32 cellular contexts compared by ENCODE assay signal in genomic region chr12:3224530-3224903, GRCh38.
DNase-seq lines count a peak whose midpoint lies in the region; ATAC-seq, FAIRE-seq and TF ChIP-seq lines count a peak whose summit lies in the region.
"Had no signal": no experiment of that assay in that cellular context is flagged by ENCODE, and none has a peak within 500 bp of the region (broad histone marks: within the 10 kb centered on the region; RNA-seq: fewer than 3 reads in every experiment).

No MANE protein-coding gene starts in this region.

- no peak overlapping the region for H2BK120ac ChIP-seq in IMR-90 (ENCODE audit: low read depth, low read length)

- ATAC-seq in IMR-90 (ENCODE audit: low read depth) = no peak
- no peak for ATAC-seq in HG03045 (IDR thresholded peaks at IDR 0.05; ENCODE audit: unreplicated experiment)
- ATAC-seq: stimulated activated naive B cell treated with anti-CD40 and anti-IgM and Interleukin-4, amounts not matched to agents 10 μg/mL and 1 μg/mL and 100 μg/mL, for 72 hours; T-helper 17 cell had no signal

- H4K5ac ChIP-seq in IMR-90 (ENCODE audit: low read depth, low read length) = no peak overlapping the region

- peaks cover 3% of the 10 kb centered on the region for H3K79me2 ChIP-seq in astrocyte (ENCODE audit: insufficient read depth, low read length)

- H2AK9ac ChIP-seq in IMR-90 (replicated peaks; ENCODE audit: low read depth, low read length, poor library complexity) = peak overlapping the region; percentile 39

- peaks cover 11% of the 10 kb centered on the region for H3K36me3 Mint-ChIP-seq in astrocyte (ENCODE audit: low read depth, unreplicated experiment)
- H3K36me3 Mint-ChIP-seq in Calu3 (ENCODE audit: insufficient read depth, unreplicated experiment) = peaks cover 5% of the 10 kb centered on the region
- H3K36me3 Mint-ChIP-seq: activated naive CD4-positive, alpha-beta T cell treated with anti-CD3 and anti-CD28 coated beads, Interleukin-2, amount 10 ng/mL, durations not matched to agents 7 days and 5 days; neural progenitor cell had no signal

- H3K27me3 Mint-ChIP-seq in astrocyte (ENCODE audit: low read depth, unreplicated experiment) (peaks cover 8% of the 10 kb centered on the region), Calu3 (ENCODE audit: unreplicated experiment) (peaks cover 45% of the 10 kb centered on the region)

- dilution Hi-C loops in IMR-90 (cut with HindIII; ENCODE audit: low sequenced_read_pairs, unreplicated experiment) = no loop called here

- peaks cover 4% of the 10 kb centered on the region; the same call in 1 of the 2 replicates for H3K9me3 ChIP-seq in BLaER1
- peaks cover 4% of the 10 kb centered on the region for H3K9me3 ChIP-seq in IMR-90 (ENCODE audit: control insufficient read depth, insufficient read depth, low read length)
- H3K9me3 ChIP-seq in astrocyte (ENCODE audit: insufficient read depth, low read depth, low read length) = peaks cover 3% of the 10 kb centered on the region
- peaks cover 9% of the 10 kb centered on the region for H3K9me3 ChIP-seq in mesodermal cell (ENCODE audit: control insufficient read depth, low read length)
- H3K9me3 ChIP-seq: adrenal gland, MG63, sigmoid colon had no signal

- CTCF ChIA-PET in IMR-90 (lab: Yijun Ruan, JAX) (no interaction called here), Calu3 (lab: Charles Lee) (no interaction called here)

- no peak overlapping the region for H3K18ac ChIP-seq in IMR-90 (ENCODE audit: low read depth, low read length)

- no peak overlapping the region for H2BK15ac ChIP-seq in IMR-90 (ENCODE audit: low read depth, low read length)

- H4K91ac ChIP-seq in IMR-90 (ENCODE audit: insufficient read depth, low read depth, low read length) = no peak overlapping the region

- no peak for TF ChIP-seq CTCF in IMR-90 (conservative IDR thresholded peaks at IDR 0.05; ENCODE audit: low read depth, low read length)
- TF ChIP-seq CTCF in astrocyte (IDR thresholded peaks at IDR 0.05; ENCODE audit: insufficient read depth, low read depth, low read length) = no peak
- TF ChIP-seq CTCF in Calu3 (IDR thresholded peaks at IDR 0.05; ENCODE audit: unreplicated experiment) = no peak

- in situ Hi-C loops in IMR-90 (cut with MboI; ENCODE audit: low sequenced_read_pairs) = no loop called here

- 0 out of 2 replicates have a peak, but pooled peaks cover 6% of the 10 kb centered on the region for H3K9me1 ChIP-seq in IMR-90 (ENCODE audit: insufficient read depth, low read length)

- H3K4me1 ChIP-seq in BLaER1 (peaks cover 100% of the 10 kb centered on the region), IMR-90 (ENCODE audit: control insufficient read depth, insufficient read depth, low read length) (peaks cover 13% of the 10 kb centered on the region), astrocyte (ENCODE audit: insufficient read depth, low read length) (peaks cover 19% of the 10 kb centered on the region), mesodermal cell (ENCODE audit: control insufficient read depth, insufficient read depth, low read length, poor library complexity, severe bottlenecking) (peaks cover 30% of the 10 kb centered on the region)
- H3K4me1 ChIP-seq: adrenal gland had no signal

- no peak overlapping the region for H3K23ac ChIP-seq in IMR-90 (ENCODE audit: low read depth, low read length)

- H3K4ac ChIP-seq in IMR-90 (ENCODE audit: low read depth, low read length) = 0 out of 2 replicates have a peak overlapping the region, but pooled peaks have one; percentile 6

- 75% methylated on average over 11 of the region's 19 CpGs; no CpG with 5 or more reads in 1 of the 2 experiments for WGBS in IMR-90 (ENCODE audit: extremely low coverage in 2 of 2, insufficient read length in 1 of 2), 2 experiments
- WGBS in mesodermal cell (ENCODE audit: insufficient coverage in 2 of 2), 2 experiments = 90% methylated on average over 19 of the region's 19 CpGs

- no peak for TF ChIP-seq RAD21 in IMR-90 (IDR thresholded peaks at IDR 0.05; ENCODE audit: low read length)

- peak overlapping the region; percentile 79 for H3K9ac ChIP-seq in BLaER1
- H3K9ac ChIP-seq in IMR-90 (ENCODE audit: low read depth, low read length) = no peak overlapping the region
- peak overlapping the region; percentile 56 for H3K9ac ChIP-seq in astrocyte (ENCODE audit: low read length)
- H3K9ac ChIP-seq: KMS-11, neural progenitor cell had no signal

- H4K8ac ChIP-seq in IMR-90 (ENCODE audit: low read depth in 2 of 2, low read length in 2 of 2) = no peak overlapping the region

- no peak overlapping the region for H3K56ac ChIP-seq in IMR-90 (ENCODE audit: extremely low read depth, insufficient read depth, low read length)

- peaks cover 0 to 5% of the 10 kb centered on the region in 2 experiments; a peak in 2 of 4 replicates for H3K79me1 ChIP-seq in IMR-90 (ENCODE audit: low read depth in 1 of 2, low read length in 2 of 2)

- BruUV-seq in IMR-90 (replicated peaks; lab: Mats Ljungman, UMichigan) (no TSS peak), Calu3 (replicated peaks; lab: Mats Ljungman, UMichigan) (no TSS peak)

- H3K4me3 ChIP-seq in BLaER1 (peak overlapping the region; percentile 15; the same call in 1 of the 2 replicates), IMR-90 (ENCODE audit: insufficient read depth, low read depth, low read length) (no peak overlapping the region), astrocyte (ENCODE audit: insufficient read depth, low read depth, low read length) (no peak overlapping the region), mesodermal cell (ENCODE audit: extremely low read depth, insufficient read depth, low read length, poor library complexity, severe bottlenecking) (no peak overlapping the region)
- H3K4me3 ChIP-seq: adrenal gland, MG63, neural progenitor cell, sigmoid colon had no signal

- no peak overlapping the region for H2BK20ac ChIP-seq in IMR-90 (ENCODE audit: low read depth, low read length)

- peak overlapping the region; percentile 95 for H3K27ac ChIP-seq in BLaER1
- H3K27ac ChIP-seq in IMR-90 (ENCODE audit: insufficient read depth, low read length) = no peak overlapping the region
- no peak overlapping the region for H3K27ac ChIP-seq in astrocyte (ENCODE audit: low read depth, low read length)
- H3K27ac ChIP-seq in mesodermal cell (ENCODE audit: low read depth, low read length, severe bottlenecking) = peak overlapping the region; percentile 71
- H3K27ac ChIP-seq: adrenal gland, KMS-11, neural progenitor cell, sigmoid colon had no signal

- no peak overlapping the region for H2AFZ ChIP-seq in IMR-90 (replicated peaks; ENCODE audit: low read length, poor library complexity)
- H2AFZ ChIP-seq in astrocyte (ENCODE audit: low read depth, low read length) = no peak overlapping the region
- H2AFZ ChIP-seq: neural progenitor cell had no signal

- H3K27me3 ChIP-seq in BLaER1 (no peaks in the 10 kb centered on the region), IMR-90 (ENCODE audit: control insufficient read depth, insufficient read depth, low read length) (no peaks in the 10 kb centered on the region), astrocyte (ENCODE audit: insufficient read depth, low read length) (peaks cover 7% of the 10 kb centered on the region)
- H3K27me3 ChIP-seq: adrenal gland, MG63, neural progenitor cell, sigmoid colon had no signal

- no peak overlapping the region for H2BK5ac ChIP-seq in IMR-90 (ENCODE audit: low read depth, low read length, poor library complexity, severe bottlenecking)

- H2AK5ac ChIP-seq in IMR-90 (ENCODE audit: low read depth, low read length) = 0 out of 2 replicates have a peak overlapping the region, but pooled peaks have one; percentile 15

- no peak for FAIRE-seq in astrocyte (lab: Jason Lieb, UNC)
- FAIRE-seq: frontal cortex, GM12892, H54 had no signal

- H3K14ac ChIP-seq in IMR-90 (replicated peaks; ENCODE audit: low read depth, low read length) = no peak overlapping the region

- no peak overlapping the region for H3K4me3 Mint-ChIP-seq in astrocyte (ENCODE audit: unreplicated experiment)
- H3K4me3 Mint-ChIP-seq in Calu3 (ENCODE audit: low read depth, unreplicated experiment) = no peak overlapping the region
- H3K4me3 Mint-ChIP-seq: activated CD4-positive, alpha-beta memory T cell treated with anti-CD3 and anti-CD28 coated beads, Interleukin-2, amount 10 ng/mL, durations not matched to agents 7 days and 5 days; activated naive CD4-positive, alpha-beta T cell treated with anti-CD3 and anti-CD28 coated beads, Interleukin-2, amount 10 ng/mL, durations not matched to agents 7 days and 5 days; activated T-helper 17 cell treated with anti-CD3 and anti-CD28 coated beads, Interleukin-2, amount 50 U/mL, for 72 hours; B cell; neural progenitor cell; T-helper 17 cell; type B pancreatic cell had no signal

- no peaks in the 10 kb centered on the region for H3K9me3 Mint-ChIP-seq in astrocyte (ENCODE audit: unreplicated experiment)
- H3K9me3 Mint-ChIP-seq in Calu3 (ENCODE audit: low read depth, unreplicated experiment) = no peaks in the 10 kb centered on the region
- H3K9me3 Mint-ChIP-seq: activated CD4-positive, alpha-beta memory T cell treated with anti-CD3 and anti-CD28 coated beads, Interleukin-2, amount 10 ng/mL, durations not matched to agents 7 days and 5 days; activated naive CD4-positive, alpha-beta T cell treated with anti-CD3 and anti-CD28 coated beads, Interleukin-2, amount 10 ng/mL, durations not matched to agents 7 days and 5 days; activated T-helper 17 cell treated with anti-CD3 and anti-CD28 coated beads, Interleukin-2, amount 50 U/mL, for 72 hours had no signal

- H3K27ac Mint-ChIP-seq in astrocyte (ENCODE audit: unreplicated experiment) (no peak overlapping the region), Calu3 (ENCODE audit: unreplicated experiment) (no peak overlapping the region)
- H3K27ac Mint-ChIP-seq: activated CD4-positive, alpha-beta memory T cell treated with anti-CD3 and anti-CD28 coated beads, Interleukin-2, amount 10 ng/mL, durations not matched to agents 7 days and 5 days; activated naive CD4-positive, alpha-beta T cell treated with anti-CD3 and anti-CD28 coated beads, Interleukin-2, amount 10 ng/mL, durations not matched to agents 7 days and 5 days; activated T-helper 17 cell treated with anti-CD3 and anti-CD28 coated beads, Interleukin-2, amount 50 U/mL, for 72 hours; B cell; neural progenitor cell; stimulated activated naive B cell treated with anti-CD40 and anti-IgM and Interleukin-4, amounts not matched to agents 10 μg/mL and 1 μg/mL and 100 μg/mL, for 72 hours; T-helper 17 cell; type B pancreatic cell had no signal

- no peak for DNase-seq in IMR-90
- DNase-seq in astrocyte (ENCODE audit: low read depth) = no peak
- no peak for DNase-seq in activated T-cell treated with anti-CD3 and anti-CD28 coated beads for 4 hours
- DNase-seq in Calu3 = no peak
- no peak for DNase-seq in stimulated activated CD4-positive, alpha-beta T cell treated with anti-CD3 and anti-CD28 coated beads, Interleukin-2, amount 100 ng/mL, for 48 hours
- DNase-seq: ACHN; activated CD4-positive, alpha-beta memory T cell treated with anti-CD3 and anti-CD28 coated beads, Interleukin-2, amount 10 ng/mL, durations not matched to agents 7 days and 5 days; activated CD4-positive, alpha-beta T cell treated with anti-CD3 and anti-CD28 coated beads for 1 hour; activated CD8-positive, alpha-beta memory T cell treated with anti-CD3 and anti-CD28 coated beads, Interleukin-2, amount 50 U/mL, for 48 hours; activated naive CD4-positive, alpha-beta T cell treated with anti-CD3 and anti-CD28 coated beads, Interleukin-2, amount 10 ng/mL, durations not matched to agents 7 days and 5 days; adrenal gland; hippocampal formation; mammary epithelial cell; MG63; NCI-H1105 treated with DMSO at 0.1 percent for 48 hours; NCI-H2029 treated with DMSO at 0.1 percent for 48 hours; NCI-H2227 treated with DMSO at 0.1 percent for 48 hours; NCI-H748 treated with DMSO at 0.1 percent for 48 hours; sigmoid colon; stimulated activated naive B cell treated with anti-CD40 and anti-IgM and Interleukin-4, amounts not matched to agents 10 μg/mL and 1 μg/mL and 100 μg/mL, for 72 hours; T-helper 17 cell had no signal

- H3K4me2 ChIP-seq in BLaER1 (peak overlapping the region; percentile 97), IMR-90 (ENCODE audit: low read depth, low read length) (no peak overlapping the region), astrocyte (ENCODE audit: low read length) (no peak overlapping the region)
- H3K4me2 ChIP-seq: KMS-11, neural progenitor cell had no signal

- H4K20me1 ChIP-seq in BLaER1 (no peaks in the 10 kb centered on the region), IMR-90 (ENCODE audit: insufficient read depth, low read length) (peaks cover 3% of the 10 kb centered on the region; the same call in 1 of the 2 replicates), astrocyte (ENCODE audit: insufficient read depth, low read length) (peaks cover 75% of the 10 kb centered on the region)

- TF ChIP-seq POLR2A in IMR-90 (IDR thresholded peaks at IDR 0.05; ENCODE audit: low read depth, low read length) = no peak

- intact Hi-C loops in IMR-90 (cut with micrococcal nuclease) (no loop called here), Calu3 (cut with micrococcal nuclease; ENCODE audit: unreplicated experiment) (no loop called here)

- peaks cover 14% of the 10 kb centered on the region for H3K4me1 Mint-ChIP-seq in astrocyte (ENCODE audit: low read depth, unreplicated experiment)
- no peaks in the 10 kb centered on the region for H3K4me1 Mint-ChIP-seq in Calu3 (ENCODE audit: low read depth, unreplicated experiment)
- H3K4me1 Mint-ChIP-seq: activated CD4-positive, alpha-beta memory T cell treated with anti-CD3 and anti-CD28 coated beads, Interleukin-2, amount 10 ng/mL, durations not matched to agents 7 days and 5 days; activated naive CD4-positive, alpha-beta T cell treated with anti-CD3 and anti-CD28 coated beads, Interleukin-2, amount 10 ng/mL, durations not matched to agents 7 days and 5 days; activated T-helper 17 cell treated with anti-CD3 and anti-CD28 coated beads, Interleukin-2, amount 50 U/mL, for 72 hours had no signal

- POLR2A ChIA-PET in IMR-90 (lab: Charles Lee; ENCODE audit: unreplicated experiment) = no interaction called here

- H3K36me3 ChIP-seq in BLaER1 (no peaks in the 10 kb centered on the region), IMR-90 (ENCODE audit: control insufficient read depth, insufficient read depth, low read length) (no peaks in the 10 kb centered on the region), astrocyte (ENCODE audit: insufficient read depth, low read length) (no peaks in the 10 kb centered on the region), mesodermal cell (ENCODE audit: control insufficient read depth, insufficient read depth, low read length) (peaks cover 10% of the 10 kb centered on the region)
- H3K36me3 ChIP-seq: adrenal gland, MG63, neural progenitor cell, sigmoid colon had no signal

Comparison
In these comparisons a context has a peak if more than half of its experiments do, and no peak if none do; other contexts are left out.
1. H3K27ac ChIP-seq: peak in BLaER1 (single experiment) and mesodermal cell (single experiment); none in IMR-90 (single experiment) and astrocyte (single experiment).